ENCODE assay signal across 17 cellular contexts in the genomic region with DNA sequence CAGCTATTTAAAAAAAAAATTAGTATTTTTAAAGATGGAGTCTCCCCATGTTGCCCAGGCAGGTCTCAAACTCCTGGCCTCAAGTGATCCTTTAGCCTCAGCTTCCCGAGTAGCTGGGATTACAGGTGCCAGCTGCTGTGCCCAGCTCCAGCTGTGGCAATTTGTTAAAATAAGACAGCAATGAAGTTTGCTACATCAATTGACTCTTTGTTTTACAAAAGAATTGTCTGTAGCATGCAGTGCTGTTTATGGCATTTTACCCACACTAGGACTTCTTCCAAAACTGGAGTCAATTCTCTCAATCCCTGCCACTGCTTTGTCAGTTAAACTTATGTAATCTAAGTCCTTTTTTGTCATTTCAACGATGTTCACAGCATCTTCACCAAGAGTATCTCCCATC.
"Had no signal": no experiment of that assay in that cellular context is flagged by ENCODE, and none has a peak within 500 bp of the region (broad histone marks: within the 10 kb centered on the region; RNA-seq: fewer than 3 reads in every experiment).

No MANE protein-coding gene starts in this region.

- H3K27me3 ChIP-seq: colonic mucosa, right lobe of liver, SJSA1, suprapubic skin, upper lobe of right lung had no signal

- H3K36me3 Mint-ChIP-seq: naive B cell had no signal

- DNase-seq: activated CD4-positive, CD25-positive, alpha-beta regulatory T cell treated with anti-CD3 and anti-CD28 coated beads, Interleukin-2, amount 50 U/mL, for 72 hours; activated CD8-positive, alpha-beta memory T cell treated with anti-CD3 and anti-CD28 coated beads, Interleukin-2, amount 50 U/mL, for 48 hours; activated CD8-positive, alpha-beta T cell treated with anti-CD3 and anti-CD28 coated beads for 36 hours; colonic mucosa; effector CD4-positive, alpha-beta T cell; naive B cell; right lobe of liver; stimulated activated naive B cell treated with anti-CD40 and anti-IgM and Interleukin-4, amounts not matched to agents 10 μg/mL and 1 μg/mL and 100 μg/mL, for 72 hours; SW 1271; T-helper 9 cell; upper lobe of right lung had no signal

- H3K9me3 Mint-ChIP-seq: activated CD8-positive, alpha-beta T cell treated with anti-CD3 and anti-CD28 coated beads for 36 hours; naive B cell; stimulated activated naive B cell treated with anti-CD40 and anti-IgM and Interleukin-4, amounts not matched to agents 10 μg/mL and 1 μg/mL and 100 μg/mL, for 72 hours had no signal

- FAIRE-seq: astrocyte, endothelial cell of umbilical vein, frontal cortex had no signal

- H3K4me3 Mint-ChIP-seq: activated CD8-positive, alpha-beta T cell treated with anti-CD3 and anti-CD28 coated beads for 36 hours; naive B cell; stimulated activated naive B cell treated with anti-CD40 and anti-IgM and Interleukin-4, amounts not matched to agents 10 μg/mL and 1 μg/mL and 100 μg/mL, for 72 hours had no signal

- ATAC-seq: activated CD8-positive, alpha-beta T cell treated with anti-CD3 and anti-CD28 coated beads for 36 hours; right lobe of liver; stimulated activated naive B cell treated with anti-CD40 and anti-IgM and Interleukin-4, amounts not matched to agents 10 μg/mL and 1 μg/mL and 100 μg/mL, for 72 hours; upper lobe of right lung had no signal

- H3K36me3 ChIP-seq: colonic mucosa, right lobe of liver, SJSA1 had no signal

- H3K4me3 ChIP-seq: colonic mucosa, right lobe of liver, SJSA1, suprapubic skin, upper lobe of right lung had no signal

- H3K4me1 ChIP-seq: colonic mucosa, right lobe of liver, suprapubic skin, upper lobe of right lung had no signal

- H3K27ac ChIP-seq: colonic mucosa, right lobe of liver, SJSA1, suprapubic skin, upper lobe of right lung had no signal

- H3K4me1 Mint-ChIP-seq: naive B cell; stimulated activated naive B cell treated with anti-CD40 and anti-IgM and Interleukin-4, amounts not matched to agents 10 μg/mL and 1 μg/mL and 100 μg/mL, for 72 hours had no signal

- H3K27me3 Mint-ChIP-seq: activated CD8-positive, alpha-beta T cell treated with anti-CD3 and anti-CD28 coated beads for 36 hours; naive B cell; progenitor cell of endocrine pancreas; stimulated activated naive B cell treated with anti-CD40 and anti-IgM and Interleukin-4, amounts not matched to agents 10 μg/mL and 1 μg/mL and 100 μg/mL, for 72 hours had no signal

- H3K9me3 ChIP-seq: colonic mucosa, right lobe of liver, SJSA1, suprapubic skin, upper lobe of right lung had no signal

- H3K27ac Mint-ChIP-seq: activated CD8-positive, alpha-beta T cell treated with anti-CD3 and anti-CD28 coated beads for 36 hours; progenitor cell of endocrine pancreas; stimulated activated naive B cell treated with anti-CD40 and anti-IgM and Interleukin-4, amounts not matched to agents 10 μg/mL and 1 μg/mL and 100 μg/mL, for 72 hours had no signal
